ENCODE assay signal across 18 cellular contexts in genomic region chr16:46813611-46814010, GRCh38.
"Had no signal": no experiment of that assay in that cellular context is flagged by ENCODE, and none has a peak within 500 bp of the region (broad histone marks: within the 10 kb centered on the region; RNA-seq: fewer than 3 reads in every experiment).

No MANE protein-coding gene starts in this region.

- H3K4me1 ChIP-seq: uterus had no signal

- H3K27me3 Mint-ChIP-seq: progenitor cell of endocrine pancreas had no signal

- H3K9me3 ChIP-seq: gastrocnemius medialis, right atrium auricular region, uterus had no signal

- ATAC-seq: esophagus mucosa, gastrocnemius medialis, left lobe of liver had no signal

- H3K36me3 ChIP-seq: gastrocnemius medialis, right atrium auricular region, tibial nerve, uterus had no signal

- H3K27me3 ChIP-seq: gastrocnemius medialis, right atrium auricular region, tibial nerve, uterus had no signal

- H3K4me3 ChIP-seq: gastrocnemius medialis, lung, right atrium auricular region, skin epidermis, tibial nerve, uterus had no signal

- DNase-seq: activated CD4-positive, alpha-beta T cell treated with anti-CD3 and anti-CD28 coated beads, Interleukin-2, amount 50 U/mL, for 4 hours; activated gamma-delta T cell treated with Interleukin-2 at 50 U/mL for 16 hours; effector CD8-positive, alpha-beta T cell; gastrocnemius medialis; head of caudate nucleus; midbrain; occipital lobe; stimulated activated naive CD8-positive, alpha-beta T cell treated with anti-CD3 and anti-CD28 coated beads, Interleukin-15, Interleukin-2, amounts not matched to agents 100 U/mL and 50 U/mL, for 24 hours; substantia nigra; T1000; uterus had no signal

- H3K27ac ChIP-seq: gastrocnemius medialis, right atrium auricular region, skin epidermis, tibial nerve, uterus had no signal

- H3K27ac Mint-ChIP-seq: progenitor cell of endocrine pancreas had no signal
